In genomic region chr2:5725794-5726463, GRCh38 we compare ENCODE assay signal across 12 cellular contexts. TPM values are rescaled to one million over a fixed set of nuclear protein-coding genes. Genes with fewer than 3 reads are reported as not detected.
DNase-seq lines count a peak whose midpoint lies in the region; ATAC-seq and TF ChIP-seq lines count a peak whose summit lies in the region.
"Had no signal": no experiment of that assay in that cellular context is flagged by ENCODE, and none has a peak within 500 bp of the region (broad histone marks: within the 10 kb centered on the region; RNA-seq: fewer than 3 reads in every experiment).

No MANE protein-coding gene starts in this region.

- H3K27me3 ChIP-seq in SJCRH30 (no peaks in the 10 kb centered on the region), heart left ventricle (peaks cover 0 to 3% (median 0%) of the 10 kb centered on the region in 9 donors), stomach (no peaks in the 10 kb centered on the region)

- H3K4me3 ChIP-seq in SJCRH30, result peak overlapping the region; percentile 49
- H3K4me3 ChIP-seq in heart left ventricle, result peak overlapping the region in 11 of 12 donors; percentile 20 to 48 (median 36)
- H3K4me3 ChIP-seq in stomach, result peak overlapping the region; percentile 33 to 40 (median 38)

- no peak for TF ChIP-seq EP300 in stomach (IDR thresholded peaks at IDR 0.05)

- H3K4me1 ChIP-seq in SJCRH30 (no peaks in the 10 kb centered on the region), heart left ventricle (peaks cover 0 to 11% (median 0%) of the 10 kb centered on the region in 12 donors), stomach (peaks cover 0 to 10% (median 0%) of the 10 kb centered on the region in 4 donors)

- 3 to 16% (median 6%) methylated on average over 22 to 23 of the region's 23 CpGs for WGBS in heart left ventricle, 4 donors
- 17 to 22% (median 20%) methylated on average over 23 of the region's 23 CpGs for WGBS in stomach, 5 donors

- H3K36me3 ChIP-seq in SJCRH30 (no peaks in the 10 kb centered on the region), heart left ventricle (no peaks in the 10 kb centered on the region), stomach (no peaks in the 10 kb centered on the region)

- no peak for TF ChIP-seq CTCF in heart left ventricle (IDR thresholded peaks at IDR 0.05)
- no peak for TF ChIP-seq CTCF in stomach (IDR thresholded peaks at IDR 0.05)

- DNase-seq in SJCRH30 (peak; percentile 69 to 76), heart left ventricle (no peak), midbrain (lab: John Stamatoyannopoulos, UW) (peak; percentile 30), stomach (no peak), cerebellar nuclear complex (lab: John Stamatoyannopoulos, UW) (no peak)
- DNase-seq: activated effector memory CD4-positive, alpha-beta T cell treated with Interleukin-2 at 50 U/mL for 16 hours; NCI-H1417 treated with DMSO at 0.1 percent for 48 hours; PC-3 had no signal

- intact Hi-C loops in heart left ventricle (cut with DNase I) (loop anchor here in 1 of 10 donors (10.0 kb wide), 1 partner anchor 189 kb away; no protein-coding TSS in a partner anchor), stomach (cut with DNase I; ENCODE audit: low total_unique reads) (no loop called here)

- H3K27ac ChIP-seq in SJCRH30 (peak overlapping the region; percentile 59), heart left ventricle (no peak overlapping the region), stomach (no peak overlapping the region)

- peak; percentile 34 to 72 (median 49) for ATAC-seq in heart left ventricle
- ATAC-seq in GM18511 (IDR thresholded peaks at IDR 0.05; ENCODE audit: unreplicated experiment), result no peak
- ATAC-seq in GM21825 (IDR thresholded peaks at IDR 0.05; ENCODE audit: unreplicated experiment), result no peak
- ATAC-seq in HG02588 (IDR thresholded peaks at IDR 0.05; ENCODE audit: unreplicated experiment), result no peak
- ATAC-seq: PC-3 had no signal

- TF ChIP-seq POLR2A in heart left ventricle (IDR thresholded peaks at IDR 0.05), result no peak
- no peak for TF ChIP-seq POLR2A in stomach (IDR thresholded peaks at IDR 0.05)

- H3K9me3 ChIP-seq in SJCRH30 (replicated peaks) (no peaks in the 10 kb centered on the region), heart left ventricle (no peaks in the 10 kb centered on the region), stomach (no peaks in the 10 kb centered on the region)

RNA-seq across cellular contexts. Expression of gene SOX11, which starts 33.7 kb away (rescaled TPM):
- 18.8 and 19.8 TPM in 2 replicates for total RNA-seq in SJCRH30 (2014; rRNA removed; shearing (Covaris generic))
- total RNA-seq in heart left ventricle, result 1 to 10 TPM in 7 of 9 donors, under 1 TPM in 2; 0.48 to 5.6 (median 1.5) TPM
- 1 to 10 TPM in 1 of 2 donors, under 1 TPM in 1; 0.64 to 1.0 TPM for polyA plus RNA-seq in heart left ventricle
- total RNA-seq in stomach, result 1 to 10 TPM in 1 of 5 donors, not detected in 4; 3.7 TPM
- under 1 TPM; 0.06 to 0.15 (median 0.08) TPM for polyA plus RNA-seq in stomach
- total RNA-seq: lung microvascular endothelial cell, PC-3 had no signal

Comparison
In these comparisons a context has a peak if more than half of its experiments do, and no peak if none do; other contexts are left out.
1. DNase-seq: peak in SJCRH30 (2 of 2) and midbrain (single experiment); none in heart left ventricle (0 of 5), stomach (single experiment) and cerebellar nuclear complex (0 of 2).
2. ATAC-seq: peak in heart left ventricle (4 of 4); none in GM18511 (single experiment), GM21825 (single experiment) and HG02588 (single experiment).
3. Peak in every context shown above with its lines, with median percentiles within 50 percentile points of each other: H3K4me3 ChIP-seq.